In genomic region chr15:100483370-100483769, GRCh38 we compare ENCODE assay signal across 36 cellular contexts. TPM values are rescaled to one million over a fixed set of nuclear protein-coding genes. Genes with fewer than 3 reads are reported as not detected.
DNase-seq lines count a peak whose midpoint lies in the region; ATAC-seq and TF ChIP-seq lines count a peak whose summit lies in the region.
"Had no signal": no experiment of that assay in that cellular context is flagged by ENCODE, and none has a peak within 500 bp of the region (broad histone marks: within the 10 kb centered on the region; RNA-seq: fewer than 3 reads in every experiment).

No MANE protein-coding gene starts in this region.

- H3K4me3 ChIP-seq in breast epithelium, result no peak overlapping the region
- H3K4me3 ChIP-seq: A549; BLaER1; BLaER1 treated with 17β-estradiol and CSF1 and Interleukin-3, amounts not matched to agents 10 nM and 100 nM had no signal

- no TSS peak for BruUV-seq in MCF 10A (replicated peaks; lab: Mats Ljungman, UMichigan)

- H3K4me1 Mint-ChIP-seq in MCF 10A (ENCODE audit: insufficient read depth, unreplicated experiment), result no peaks in the 10 kb centered on the region
- H3K4me1 Mint-ChIP-seq: B cell; CD14-positive monocyte; CD4-positive, alpha-beta memory T cell; CD4-positive, CD25-positive, alpha-beta regulatory T cell; CD8-positive, alpha-beta memory T cell had no signal

- POLR2A ChIA-PET in MCF 10A (lab: Yijun Ruan, JAX), result no interaction called here

- no peaks in the 10 kb centered on the region for H3K27me3 Mint-ChIP-seq in MCF 10A (ENCODE audit: insufficient read depth, unreplicated experiment)
- H3K27me3 Mint-ChIP-seq: B cell; CD4-positive, alpha-beta memory T cell; CD4-positive, alpha-beta T cell; CD4-positive, CD25-positive, alpha-beta regulatory T cell; CD8-positive, alpha-beta memory T cell had no signal

- peak; percentile 22 for DNase-seq in MCF 10A (ENCODE audit: unreplicated experiment)
- DNase-seq in breast epithelium (ENCODE audit: low spot score in 2 of 2), result no peak
- DNase-seq in NCI-H226, result peak; percentile 63
- no peak for DNase-seq in omental fat pad (ENCODE audit: low spot score)
- DNase-seq: 8988T; ACHN; AML-193; BE2C; C1 segment of cervical spinal cord; Caco-2; Calu3; CD4-positive, alpha-beta memory T cell; CD4-positive, alpha-beta T cell; CD4-positive, CD25-positive, alpha-beta regulatory T cell; CD8-positive, alpha-beta memory T cell; CD8-positive, alpha-beta T cell; COR-L47; DMS 273 treated with DMSO at 0.1 percent for 48 hours; DMS153; DMS53; DMS79; DMS79 treated with DMSO at 0.1 percent for 48 hours; DND-41; EL had no signal

- H3K36me3 ChIP-seq in breast epithelium, result no peaks in the 10 kb centered on the region
- H3K36me3 ChIP-seq: BE2C, BLaER1 had no signal

- H3K9me3 Mint-ChIP-seq in MCF 10A (ENCODE audit: unreplicated experiment), result peaks cover 11% of the 10 kb centered on the region

- H3K4me1 ChIP-seq in breast epithelium, result no peaks in the 10 kb centered on the region
- H3K4me1 ChIP-seq: A549; BE2C; BLaER1; BLaER1 treated with 17β-estradiol and CSF1 and Interleukin-3, amounts not matched to agents 10 nM and 100 nM; Caco-2 had no signal

- intact Hi-C loops in MCF 10A (cut with micrococcal nuclease) (no loop called here), breast epithelium (cut with DNase I; ENCODE audit: low total_unique reads) (no loop called here)

- H3K27me3 ChIP-seq in breast epithelium, result no peaks in the 10 kb centered on the region
- H3K27me3 ChIP-seq: BE2C; BLaER1; BLaER1 treated with 17β-estradiol and CSF1 and Interleukin-3, amounts not matched to agents 10 nM and 100 nM had no signal

- TF ChIP-seq CTCF in MCF 10A (IDR thresholded peaks at IDR 0.05; ENCODE audit: unreplicated experiment) (no peak), breast epithelium (IDR thresholded peaks at IDR 0.05) (no peak), omental fat pad (IDR thresholded peaks at IDR 0.05) (no peak)

- peaks cover 1 to 10% of the 10 kb centered on the region in 2 donors for H3K9me3 ChIP-seq in breast epithelium

- H3K36me3 Mint-ChIP-seq in MCF 10A (ENCODE audit: insufficient read depth, unreplicated experiment), result no peaks in the 10 kb centered on the region
- H3K36me3 Mint-ChIP-seq: CD14-positive monocyte had no signal

- no peak overlapping the region for H3K27ac Mint-ChIP-seq in MCF 10A (ENCODE audit: low read depth, unreplicated experiment)
- H3K27ac Mint-ChIP-seq: B cell; CD14-positive monocyte; CD4-positive, alpha-beta T cell; CD4-positive, CD25-positive, alpha-beta regulatory T cell; CD8-positive, alpha-beta T cell had no signal

- ATAC-seq in omental fat pad (ENCODE audit: low FRiP score), result peak; percentile 59
- no peak for ATAC-seq in GM21423 (IDR thresholded peaks at IDR 0.05; ENCODE audit: unreplicated experiment)
- no peak for ATAC-seq in GM18517 (IDR thresholded peaks at IDR 0.05; ENCODE audit: unreplicated experiment)
- ATAC-seq: A549; CD8-positive, alpha-beta T cell had no signal

- TF ChIP-seq POLR2A in breast epithelium (IDR thresholded peaks at IDR 0.05), result no peak

- H3K4me3 Mint-ChIP-seq in MCF 10A (ENCODE audit: unreplicated experiment), result no peak overlapping the region
- H3K4me3 Mint-ChIP-seq: B cell; CD14-positive monocyte; CD4-positive, alpha-beta memory T cell; CD4-positive, alpha-beta T cell; CD4-positive, CD25-positive, alpha-beta regulatory T cell; CD8-positive, alpha-beta memory T cell; CD8-positive, alpha-beta T cell had no signal

- CTCF ChIA-PET in MCF 10A (lab: Yijun Ruan, JAX), result no interaction called here

- H3K27ac ChIP-seq in breast epithelium, result no peak overlapping the region
- H3K27ac ChIP-seq: 22Rv1; A549; BLaER1; BLaER1 treated with 17β-estradiol and CSF1 and Interleukin-3, amounts not matched to agents 10 nM and 100 nM; C4-2B had no signal

RNA-seq across cellular contexts. Expression of gene CERS3, which starts 45.4 kb away (rescaled TPM):
- total RNA-seq in MCF 10A (2022) (not detected in 2 replicates), breast epithelium (1 to 10 TPM in 1 of 3 donors, under 1 TPM in 1, not detected in 1; under 0.01 to 3.7 TPM), omental fat pad (not detected)
- total RNA-seq: A172, A673, Caco-2, Daoy had no signal

Comparison
In these comparisons a context has a peak if more than half of its experiments do, and no peak if none do; other contexts are left out.
1. DNase-seq: peak in MCF 10A (single experiment) and NCI-H226 (single experiment); none in breast epithelium (0 of 2) and omental fat pad (single experiment).